In genomic region chrX:71938371-71938770, GRCh38 we compare ENCODE assay signal across 19 cellular contexts. TPM values are rescaled to one million over a fixed set of nuclear protein-coding genes. Genes with fewer than 3 reads are reported as not detected.
A peak's percentile ranks its signal among the peaks of the same experiment; 100 is the strongest.
DNase-seq lines count a peak whose midpoint lies in the region; ATAC-seq, FAIRE-seq and TF ChIP-seq lines count a peak whose summit lies in the region.
"Had no signal": no experiment of that assay in that cellular context is flagged by ENCODE, and none has a peak within 500 bp of the region (broad histone marks: within the 10 kb centered on the region; RNA-seq: fewer than 3 reads in every experiment).

No MANE protein-coding gene starts in this region.

- H3K4me3 ChIP-seq in A673 (ENCODE audit: low read depth, low read length, poor library complexity, severe bottlenecking) (no peak overlapping the region), astrocyte (ENCODE audit: insufficient read depth, low read depth, low read length) (no peak overlapping the region)
- H3K4me3 ChIP-seq: GM12878, GM23338 had no signal

- no peak overlapping the region for H3K9ac ChIP-seq in astrocyte (ENCODE audit: low read length)
- H3K9ac ChIP-seq: KMS-11 had no signal

- H3K36me3 ChIP-seq in A673 (ENCODE audit: insufficient read depth, low read length, poor library complexity, severe bottlenecking) (no peaks in the 10 kb centered on the region), astrocyte (ENCODE audit: insufficient read depth, low read length) (no peaks in the 10 kb centered on the region)

- POLR2A ChIA-PET in A673 (lab: Charles Lee; ENCODE audit: low non-redundant PET), result no interaction called here

- H3K9me3 ChIP-seq in A673 (ENCODE audit: low read depth, low read length, poor library complexity, severe bottlenecking) (no peaks in the 10 kb centered on the region), astrocyte (ENCODE audit: insufficient read depth, low read depth, low read length) (no peaks in the 10 kb centered on the region)

- DNase-seq in A673 (ENCODE audit: low spot score) (peak; percentile 20), Daoy (ENCODE audit: low read depth) (peak; percentile 21), astrocyte (ENCODE audit: low read depth) (peak; percentile 55), urothelium cell line (ENCODE audit: low spot score) (peak; percentile 26)
- DNase-seq in activated T-helper 1 cell treated with anti-CD3 and anti-CD28 coated beads, Interleukin-12 subunit alpha, Interleukin-12 subunit beta, Interleukin-2, Interleukin-4 antibody, amounts not matched to agents 30 ng/mL and 10 ng/mL and 1 ng/mL, durations not matched to agents 14 hours and 24 hours and 36 hours (ENCODE audit: low spot score), result no peak
- DNase-seq: CD8-positive, alpha-beta T cell; COR-L47; DMS153; H7 had no signal

- no peak for TF ChIP-seq CTCF in A673 (conservative IDR thresholded peaks at IDR 0.05; ENCODE audit: low read depth, low read length)
- TF ChIP-seq CTCF in astrocyte (IDR thresholded peaks at IDR 0.05; ENCODE audit: insufficient read depth, low read depth, low read length), result no peak

- FAIRE-seq in astrocyte (lab: Jason Lieb, UNC) (peak; percentile 96), urothelium cell line (lab: Jason Lieb, UNC) (no peak)
- FAIRE-seq: A204.1, GM12878, GM18507, HepG2 had no signal

- intact Hi-C loops in A673 (cut with micrococcal nuclease; ENCODE audit: unreplicated experiment), result no loop called here
- intact Hi-C loops in activated T-helper 1 cell treated with anti-CD3 and anti-CD28 coated beads, Interleukin-12 subunit alpha, Interleukin-12 subunit beta, Interleukin-2, Interleukin-4 antibody, amounts not matched to agents 30 ng/mL and 10 ng/mL and 1 ng/mL, durations not matched to agents 14 hours and 24 hours and 36 hours (cut with micrococcal nuclease), result no loop called here

- no peaks in the 10 kb centered on the region for H3K27me3 Mint-ChIP-seq in astrocyte (ENCODE audit: low read depth, unreplicated experiment)
- H3K27me3 Mint-ChIP-seq in activated T-helper 1 cell treated with anti-CD3 and anti-CD28 coated beads, Interleukin-12 subunit alpha, Interleukin-12 subunit beta, Interleukin-2, Interleukin-4 antibody, amounts not matched to agents 30 ng/mL and 10 ng/mL and 1 ng/mL, durations not matched to agents 14 hours and 24 hours and 36 hours (ENCODE audit: insufficient read depth), result no peaks in the 10 kb centered on the region

- H3K27ac ChIP-seq in A673 (ENCODE audit: low read depth, low read length, poor library complexity, severe bottlenecking), result no peak overlapping the region
- no peak overlapping the region for H3K27ac ChIP-seq in astrocyte (ENCODE audit: low read depth, low read length)
- H3K27ac ChIP-seq: KMS-11 had no signal

- H3K4me3 Mint-ChIP-seq in astrocyte (ENCODE audit: unreplicated experiment), result no peak overlapping the region
- H3K4me3 Mint-ChIP-seq in activated T-helper 1 cell treated with anti-CD3 and anti-CD28 coated beads, Interleukin-12 subunit alpha, Interleukin-12 subunit beta, Interleukin-2, Interleukin-4 antibody, amounts not matched to agents 30 ng/mL and 10 ng/mL and 1 ng/mL, durations not matched to agents 14 hours and 24 hours and 36 hours, result no peak overlapping the region
- H3K4me3 Mint-ChIP-seq: CD14-positive monocyte; CD8-positive, alpha-beta T cell; GM23338 had no signal

- no peaks in the 10 kb centered on the region for H4K20me1 ChIP-seq in astrocyte (ENCODE audit: insufficient read depth, low read length)

- no peak overlapping the region for H2AFZ ChIP-seq in astrocyte (ENCODE audit: low read depth, low read length)
- H2AFZ ChIP-seq: GM23338 had no signal

- ATAC-seq in HG03159 (IDR thresholded peaks at IDR 0.05; ENCODE audit: unreplicated experiment) (no peak), GM18517 (IDR thresholded peaks at IDR 0.05; ENCODE audit: unreplicated experiment) (no peak)
- ATAC-seq: CD8-positive, alpha-beta T cell; GM12878; GM23338; HepG2 had no signal

- no peaks in the 10 kb centered on the region for H3K9me3 Mint-ChIP-seq in astrocyte (ENCODE audit: unreplicated experiment)
- H3K9me3 Mint-ChIP-seq in activated T-helper 1 cell treated with anti-CD3 and anti-CD28 coated beads, Interleukin-12 subunit alpha, Interleukin-12 subunit beta, Interleukin-2, Interleukin-4 antibody, amounts not matched to agents 30 ng/mL and 10 ng/mL and 1 ng/mL, durations not matched to agents 14 hours and 24 hours and 36 hours, result no peaks in the 10 kb centered on the region
- H3K9me3 Mint-ChIP-seq: CD8-positive, alpha-beta T cell; GM23338 had no signal

- peaks cover 4% of the 10 kb centered on the region for H3K36me3 Mint-ChIP-seq in astrocyte (ENCODE audit: low read depth, unreplicated experiment)
- H3K36me3 Mint-ChIP-seq in activated T-helper 1 cell treated with anti-CD3 and anti-CD28 coated beads, Interleukin-12 subunit alpha, Interleukin-12 subunit beta, Interleukin-2, Interleukin-4 antibody, amounts not matched to agents 30 ng/mL and 10 ng/mL and 1 ng/mL, durations not matched to agents 14 hours and 24 hours and 36 hours (ENCODE audit: low read depth), result no peaks in the 10 kb centered on the region
- H3K36me3 Mint-ChIP-seq: CD14-positive monocyte; CD8-positive, alpha-beta T cell had no signal

- no TSS peak for BruUV-seq in A673 (replicated peaks; lab: Mats Ljungman, UMichigan)

- CTCF ChIA-PET in A673 (lab: Charles Lee), result no interaction called here

- peaks cover 22% of the 10 kb centered on the region for H3K4me1 Mint-ChIP-seq in astrocyte (ENCODE audit: low read depth, unreplicated experiment)
- H3K4me1 Mint-ChIP-seq in activated T-helper 1 cell treated with anti-CD3 and anti-CD28 coated beads, Interleukin-12 subunit alpha, Interleukin-12 subunit beta, Interleukin-2, Interleukin-4 antibody, amounts not matched to agents 30 ng/mL and 10 ng/mL and 1 ng/mL, durations not matched to agents 14 hours and 24 hours and 36 hours (ENCODE audit: low read depth), result no peaks in the 10 kb centered on the region
- H3K4me1 Mint-ChIP-seq: CD14-positive monocyte had no signal

- H3K4me1 ChIP-seq in A673 (ENCODE audit: insufficient read depth, low read length, poor library complexity, severe bottlenecking) (no peaks in the 10 kb centered on the region), astrocyte (ENCODE audit: insufficient read depth, low read length) (peaks cover 20% of the 10 kb centered on the region)

- peak overlapping the region; percentile 22 for H3K4me2 ChIP-seq in astrocyte (ENCODE audit: low read length)
- H3K4me2 ChIP-seq: GM23338, KMS-11 had no signal

- H3K27ac Mint-ChIP-seq in astrocyte (ENCODE audit: unreplicated experiment), result no peak overlapping the region
- H3K27ac Mint-ChIP-seq in activated T-helper 1 cell treated with anti-CD3 and anti-CD28 coated beads, Interleukin-12 subunit alpha, Interleukin-12 subunit beta, Interleukin-2, Interleukin-4 antibody, amounts not matched to agents 30 ng/mL and 10 ng/mL and 1 ng/mL, durations not matched to agents 14 hours and 24 hours and 36 hours, result no peak overlapping the region
- H3K27ac Mint-ChIP-seq: CD14-positive monocyte; CD8-positive, alpha-beta T cell; GM23338 had no signal

- no peaks in the 10 kb centered on the region for H3K79me2 ChIP-seq in astrocyte (ENCODE audit: insufficient read depth, low read length)

- no peaks in the 10 kb centered on the region for H3K27me3 ChIP-seq in A673 (replicated peaks; ENCODE audit: insufficient read depth, low read depth, low read length, poor library complexity)
- H3K27me3 ChIP-seq in astrocyte (ENCODE audit: insufficient read depth, low read length), result no peaks in the 10 kb centered on the region

RNA-seq across cellular contexts. Expression of gene NHSL2, which starts 27.7 kb away (rescaled TPM):
- total RNA-seq in A673 (2021) (0.58 and 0.66 TPM in 2 replicates), astrocyte (13.0 and 14.8 TPM in 2 replicates)
- total RNA-seq in Daoy (2014; rRNA removed; shearing (Covaris generic)), result 1.4 and 2.3 TPM in 2 replicates
- total RNA-seq in activated T-helper 1 cell treated with anti-CD3 and anti-CD28 coated beads, Interleukin-12 subunit alpha, Interleukin-12 subunit beta, Interleukin-2, Interleukin-4 antibody, amounts not matched to agents 30 ng/mL and 10 ng/mL and 1 ng/mL, durations not matched to agents 14 hours and 24 hours and 36 hours, result 0.10 and 0.36 TPM in 2 replicates
- total RNA-seq: HepG2, HT-29 had no signal
